Comparison of ENCODE assay signal across 24 cellular contexts in the genomic region with DNA sequence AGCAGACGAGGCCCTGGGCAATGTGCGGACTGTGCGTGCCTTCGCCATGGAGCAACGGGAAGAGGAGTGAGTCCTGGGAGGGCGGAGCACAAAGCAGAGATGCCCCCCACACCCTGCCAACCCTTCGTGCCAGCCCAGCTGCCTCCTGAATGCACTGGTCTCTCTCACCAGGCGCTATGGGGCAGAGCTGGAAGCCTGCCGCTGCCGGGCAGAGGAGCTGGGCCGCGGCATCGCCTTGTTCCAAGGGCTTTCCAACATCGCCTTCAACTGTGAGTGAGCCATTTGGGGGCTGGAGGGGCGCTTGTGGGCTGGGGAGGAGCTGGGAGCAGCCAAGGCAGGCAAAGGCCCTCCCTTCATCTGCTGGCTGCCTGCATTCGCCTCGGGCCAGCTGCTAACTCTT. TPM values are rescaled to one million over a fixed set of nuclear protein-coding genes. Genes with fewer than 3 reads are reported as not detected.
DNase-seq lines count a peak whose midpoint lies in the region; ATAC-seq, FAIRE-seq and TF ChIP-seq lines count a peak whose summit lies in the region.
"Had no signal": no experiment of that assay in that cellular context is flagged by ENCODE, and none has a peak within 500 bp of the region (broad histone marks: within the 10 kb centered on the region; RNA-seq: fewer than 3 reads in every experiment).

No MANE protein-coding gene starts in this region.

- H2AFZ ChIP-seq in K562 (ENCODE audit: low read depth, low read length) (no peak overlapping the region), neuronal stem cell (ENCODE audit: low read length) (no peak overlapping the region)

- no peak for FAIRE-seq in K562 (lab: Jason Lieb, UNC)
- FAIRE-seq: A204.1, D721Med, GM12878, H54 had no signal

- H4K91ac ChIP-seq in neuronal stem cell (ENCODE audit: low read depth, low read length, poor library complexity), result no peak overlapping the region

- H3K9me3 Mint-ChIP-seq in Caco-2 (ENCODE audit: unreplicated experiment), result no peaks in the 10 kb centered on the region
- H3K9me3 Mint-ChIP-seq: CD4-positive, CD25-positive, alpha-beta regulatory T cell; CD8-positive, alpha-beta T cell had no signal

- BruUV-seq in Caco-2 (replicated peaks; lab: Mats Ljungman, UMichigan), result no TSS peak
- BruUV-seq in K562 (replicated peaks; lab: Mats Ljungman, UMichigan), result no TSS peak

- WGBS in K562 (ENCODE audit: insufficient coverage, low coverage, missing lambda C conversion rate), result 90% methylated on average over 17 of the region's 17 CpGs
- WGBS in neuronal stem cell (ENCODE audit: extremely low coverage in 2 of 2, insufficient read length in 2 of 2, insufficient replicate concordance in 1 of 2), 2 donors, result no CpG with 5 or more reads among the region's 17 CpGs

- in situ Hi-C loops in K562 (cut with MboI), result no loop called here

- H3K27ac ChIP-seq in K562 (ENCODE audit: extremely low read depth, low read depth, low read length), result no peak overlapping the region
- no peak overlapping the region for H3K27ac ChIP-seq in neuronal stem cell (replicated peaks; ENCODE audit: low read length)
- H3K27ac ChIP-seq: 22Rv1, BLaER1, C4-2B had no signal

- H3K27me3 ChIP-seq in Caco-2 (replicated peaks; ENCODE audit: control insufficient read depth, insufficient read depth, low read length) (no peaks in the 10 kb centered on the region), K562 (ENCODE audit: control insufficient read depth in 2 of 2, insufficient read depth in 2 of 2, low read length in 2 of 2) (no peaks in the 10 kb centered on the region), neuronal stem cell (ENCODE audit: control insufficient read depth in 3 of 3, insufficient read depth in 3 of 3, low read depth in 1 of 3, low read length in 3 of 3) (no peaks in the 10 kb centered on the region)
- H3K27me3 ChIP-seq: BLaER1 had no signal

- peak overlapping the region; percentile 80 for H3K23ac ChIP-seq in neuronal stem cell (ENCODE audit: low read depth, low read length, poor library complexity)

- no peak for TF ChIP-seq POLR2A in K562 (conservative IDR thresholded peaks at IDR 0.05)

- H2BK120ac ChIP-seq in neuronal stem cell (ENCODE audit: low read depth, low read length), result no peak overlapping the region

- H3K9ac ChIP-seq in K562 (ENCODE audit: insufficient read depth in 1 of 2, low read depth in 2 of 2, low read length in 2 of 2), result no peak overlapping the region; a peak in 1 of 4 replicates
- H3K9ac ChIP-seq in neuronal stem cell (ENCODE audit: low read depth, low read length, poor library complexity), result no peak overlapping the region
- H3K9ac ChIP-seq: BLaER1 had no signal

- no peak overlapping the region for H3K4me2 ChIP-seq in K562 (ENCODE audit: insufficient read depth, low read length)
- H3K4me2 ChIP-seq in neuronal stem cell (ENCODE audit: insufficient read depth, low read length, poor library complexity, severe bottlenecking), result no peak overlapping the region
- H3K4me2 ChIP-seq: BLaER1 had no signal

- peaks cover 10% of the 10 kb centered on the region for H3K9me1 ChIP-seq in K562 (ENCODE audit: control insufficient read depth, insufficient read depth, low read length)

- H3K27me3 Mint-ChIP-seq in Caco-2 (ENCODE audit: insufficient read depth, unreplicated experiment), result no peaks in the 10 kb centered on the region
- H3K27me3 Mint-ChIP-seq: B cell; CD4-positive, CD25-positive, alpha-beta regulatory T cell had no signal

- TF ChIP-seq EP300 in K562 (IDR thresholded peaks at IDR 0.05; ENCODE audit: low read length), result no peak

- H3K4me3 Mint-ChIP-seq in Caco-2 (ENCODE audit: unreplicated experiment), result no peak overlapping the region
- H3K4me3 Mint-ChIP-seq: B cell; CD4-positive, CD25-positive, alpha-beta regulatory T cell; CD8-positive, alpha-beta T cell had no signal

- no peak overlapping the region for H2AK5ac ChIP-seq in neuronal stem cell (ENCODE audit: low read depth, low read length)

- peak overlapping the region; percentile 42 for H3K27ac Mint-ChIP-seq in Caco-2 (ENCODE audit: unreplicated experiment)
- H3K27ac Mint-ChIP-seq: B cell; CD4-positive, CD25-positive, alpha-beta regulatory T cell; CD8-positive, alpha-beta T cell had no signal

- no peaks in the 10 kb centered on the region for H3K36me3 ChIP-seq in Caco-2 (ENCODE audit: control insufficient read depth, insufficient read depth, low read length)
- peaks cover 68% of the 10 kb centered on the region; the same call in 2 of the 3 replicates for H3K36me3 ChIP-seq in K562 (ENCODE audit: control insufficient read depth, insufficient read depth, low read length)
- peaks cover 13 to 41% of the 10 kb centered on the region in 2 donors for H3K36me3 ChIP-seq in neuronal stem cell (replicated peaks in 1 of 2; ENCODE audit: control insufficient read depth in 2 of 2, insufficient read depth in 2 of 2, low read length in 2 of 2)
- H3K36me3 ChIP-seq in mucosa of descending colon (ENCODE audit: low read depth), result no peaks in the 10 kb centered on the region

- no peak overlapping the region for H2BK5ac ChIP-seq in neuronal stem cell (ENCODE audit: low read length)

- no peak overlapping the region for H3K14ac ChIP-seq in neuronal stem cell (ENCODE audit: low read length)

- POLR2A ChIA-PET in Caco-2 (lab: Charles Lee), result no interaction called here
- POLR2A ChIA-PET in K562 (lab: Yijun Ruan, JAX), result interaction anchor here (0.6 to 1.0 kb wide), 3 partner anchors 10 to 633 kb away, joined by 3 read pairs; no protein-coding TSS in a partner anchor
- POLR2A ChIA-PET in HEK293T (lab: Yijun Ruan, JAX), result interaction anchor here (1.3 kb wide), 1 partner anchor 21 kb away, joined by 3 read pairs; no protein-coding TSS in a partner anchor

- peaks cover 12% of the 10 kb centered on the region for H3K79me2 ChIP-seq in K562 (ENCODE audit: control insufficient read depth, insufficient read depth, low read length)

- TF ChIP-seq CTCF in Caco-2 (IDR thresholded peaks at IDR 0.05; ENCODE audit: insufficient read depth in 1 of 2, low read depth in 1 of 2, low read length in 1 of 2, severe bottlenecking in 1 of 2, unreplicated experiment in 1 of 2) (no peak), K562 (IDR thresholded peaks at IDR 0.05 in 2 of 3, conservative IDR thresholded peaks at IDR 0.05 in 1 of 3; ENCODE audit: insufficient read depth in 2 of 3, low read depth in 1 of 3, low read length in 3 of 3) (no peak), mucosa of descending colon (IDR thresholded peaks at IDR 0.05) (no peak)

- no peak overlapping the region for H3K4me3 ChIP-seq in Caco-2 (ENCODE audit: low read depth, low read length)
- no peak overlapping the region for H3K4me3 ChIP-seq in K562
- no peak overlapping the region for H3K4me3 ChIP-seq in neuronal stem cell (ENCODE audit: low read length in 2 of 2)
- H3K4me3 ChIP-seq in mucosa of descending colon, result no peak overlapping the region
- H3K4me3 ChIP-seq: BLaER1, GM12878, HAP-1 had no signal

- H2BK15ac ChIP-seq in neuronal stem cell (ENCODE audit: low read length), result no peak overlapping the region

- DNase-seq in Right ventricle myocardium inferior (ENCODE audit: missing footprints) (peak; percentile 53), left cardiac atrium (no peak), Caco-2 (no peak), K562 (ENCODE audit: extremely low read depth in 1 of 4, low spot score in 3 of 4) (no peak), neuronal stem cell (ENCODE audit: low spot score) (no peak), mucosa of descending colon (no peak), HEK293T (ENCODE audit: extremely low spot score) (no peak)
- DNase-seq: CD4-positive, CD25-positive, alpha-beta regulatory T cell; CD8-positive, alpha-beta T cell; DMS 273 treated with DMSO at 0.1 percent for 48 hours; DMS79; EL; GDM1; GOT3 had no signal

- H4K8ac ChIP-seq in neuronal stem cell (ENCODE audit: low read depth, low read length), result no peak overlapping the region

- peak overlapping the region; percentile 53 for H3K4ac ChIP-seq in neuronal stem cell (ENCODE audit: low read length)

- H4K20me1 ChIP-seq in K562 (replicated peaks; ENCODE audit: control insufficient read depth, insufficient read depth, low read length), result peaks cover 10% of the 10 kb centered on the region

- ATAC-seq in Right ventricle myocardium inferior (no peak), left cardiac atrium (no peak), K562 (no peak), HG02852 (IDR thresholded peaks at IDR 0.05; ENCODE audit: unreplicated experiment) (no peak), mucosa of descending colon (no peak)
- ATAC-seq: CD8-positive, alpha-beta T cell; GM12878 had no signal

- H3K9me3 ChIP-seq in Caco-2 (no peaks in the 10 kb centered on the region), K562 (replicated peaks; ENCODE audit: control insufficient read depth, insufficient read depth, low read depth, low read length) (no peaks in the 10 kb centered on the region), neuronal stem cell (replicated peaks in 1 of 2; ENCODE audit: control insufficient read depth in 2 of 2, insufficient read depth in 1 of 2, low read depth in 1 of 2, low read length in 2 of 2) (no peaks in the 10 kb centered on the region), mucosa of descending colon (no peaks in the 10 kb centered on the region)
- H3K9me3 ChIP-seq: BLaER1, HAP-1 had no signal

- H3K79me1 ChIP-seq in neuronal stem cell (ENCODE audit: low read depth, low read length), result no peaks in the 10 kb centered on the region

- intact Hi-C loops in Right ventricle myocardium inferior (cut with DNase I) (no loop called here), left cardiac atrium (cut with DNase I) (no loop called here), Caco-2 (cut with micrococcal nuclease; ENCODE audit: unreplicated experiment) (no loop called here), K562 (cut with micrococcal nuclease) (no loop called here), mucosa of descending colon (cut with DNase I, micrococcal nuclease) (no loop called here)

- H3K4me1 Mint-ChIP-seq in Caco-2 (ENCODE audit: low read depth, unreplicated experiment), result peaks cover 5% of the 10 kb centered on the region
- H3K4me1 Mint-ChIP-seq: B cell had no signal

- H3K4me1 ChIP-seq in Caco-2 (peaks cover 12% of the 10 kb centered on the region), K562 (replicated peaks in 1 of 2; ENCODE audit: control insufficient read depth in 2 of 2, insufficient read depth in 2 of 2, low read length in 2 of 2) (peaks cover 24 to 69% of the 10 kb centered on the region in 2 experiments), neuronal stem cell (ENCODE audit: control insufficient read depth in 2 of 2, insufficient read depth in 1 of 2, low read depth in 1 of 2, low read length in 2 of 2) (peaks cover 0 to 9% of the 10 kb centered on the region in 2 donors), mucosa of descending colon (ENCODE audit: low read depth) (no peaks in the 10 kb centered on the region)
- H3K4me1 ChIP-seq: HAP-1 had no signal

- no peak for TF ChIP-seq RAD21 in K562 (CRISPR knock-in tag; conservative IDR thresholded peaks at IDR 0.05 in 1 of 2, IDR thresholded peaks at IDR 0.05 in 1 of 2)

- H3K18ac ChIP-seq in neuronal stem cell (ENCODE audit: low read length), result no peak overlapping the region

- CTCF ChIA-PET in Caco-2 (lab: Charles Lee), result no interaction called here
- CTCF ChIA-PET in K562 (lab: Yijun Ruan, JAX; ENCODE audit: low intra/inter-chr PET ratio), result no interaction called here
- CTCF ChIA-PET in HEK293T (lab: Yijun Ruan, JAX), result no interaction called here

- no peak overlapping the region for H2BK12ac ChIP-seq in neuronal stem cell (ENCODE audit: low read length)

- peaks cover 6% of the 10 kb centered on the region for H3K36me3 Mint-ChIP-seq in Caco-2 (ENCODE audit: insufficient read depth, unreplicated experiment)

RNA-seq across cellular contexts. Expression of gene ABCB8, which starts 7.7 kb away (rescaled TPM):
- total RNA-seq in Right ventricle myocardium inferior (24.5 TPM), left cardiac atrium (10 to 100 TPM; 20.1 to 21.6 TPM), Caco-2 (2022) (30.1 and 30.8 TPM in 2 replicates), K562 (2014; rRNA removed) (63.5 and 79.1 TPM in 2 replicates), K562 (2014; rRNA removed; fragmentation: Illumina TruSeq; extraction: Trizol) (16.9 and 21.9 TPM in 2 replicates), K562 (2015; rRNA removed; fragmentation: Illumina TruSeq; extraction: Trizol) (36.3 and 38.0 TPM in 2 replicates), K562 (2021) (106 and 109 TPM in 2 replicates), mucosa of descending colon (10 to 100 TPM; 40.1 to 44.9 (median 41.8) TPM)
- total RNA-seq in K562 (2011; cell fraction: chromatin; rRNA removed; ENCODE audit: low replicate concordance), result 193 and 406 TPM in 2 replicates
- total RNA-seq in K562 (2011; cell fraction: nucleolus; rRNA removed), result 266 and 270 TPM in 2 replicates
- total RNA-seq in K562 (2011; cell fraction: nucleoplasm; rRNA removed), result 209 and 255 TPM in 2 replicates
- polyA plus RNA-seq in K562 (2011; rRNA removed) (27.0 and 42.2 TPM in 2 replicates), K562 (2014; fragmentation: Illumina TruSeq; extraction: Trizol) (61.4 and 89.2 TPM in 2 replicates), K562 (2014; fragmentation: Nextera tagmentation; extraction: Ambion mirVana) (1 to 10 TPM; 7.6 to 9.2 TPM), K562 (2014; rRNA removed) (73.6 and 81.3 TPM in 2 replicates)
- polyA plus RNA-seq in K562 (2011; cell fraction: cytosol; rRNA removed), result 44.7 and 109 TPM in 2 replicates
- polyA plus RNA-seq in K562 (2011; cell fraction: nucleus; rRNA removed), result 87.0 and 201 TPM in 2 replicates
- 64.3 and 65.5 TPM in 2 replicates for polyA plus RNA-seq in K562 (2012)
- 23.8 and 38.7 TPM in 2 replicates for polyA minus RNA-seq in K562 (2011; rRNA and poly(A)+ RNA removed)
- polyA minus RNA-seq in K562 (2011; cell fraction: cytosol; rRNA and poly(A)+ RNA removed), result 44.9 and 63.6 TPM in 2 replicates
- 54.3 and 64.6 TPM in 2 replicates for polyA minus RNA-seq in K562 (2011; cell fraction: nucleus; rRNA and poly(A)+ RNA removed)
- 8.6 TPM for polyA plus RNA-seq in neuronal stem cell (2013, experiment 1 of 2)
- 8.5 TPM for polyA plus RNA-seq in neuronal stem cell (2013, experiment 2 of 2)

RNA-seq across cellular contexts. Expression of gene ATG9B, which starts 11.6 kb away (rescaled TPM):
- total RNA-seq in Right ventricle myocardium inferior (not detected), left cardiac atrium (under 1 TPM; 0.13 to 0.32 TPM), Caco-2 (2022) (4.3 and 4.8 TPM in 2 replicates), K562 (2014; rRNA removed) (2.0 and 2.1 TPM in 2 replicates), K562 (2014; rRNA removed; fragmentation: Illumina TruSeq; extraction: Trizol) (0.64 and 1.2 TPM in 2 replicates), K562 (2015; rRNA removed; fragmentation: Illumina TruSeq; extraction: Trizol) (0.29 and 0.90 TPM in 2 replicates), K562 (2021) (2.2 and 4.7 TPM in 2 replicates), mucosa of descending colon (under 1 TPM; 0.09 to 0.90 (median 0.89) TPM)
- 3.9 and 10.1 TPM in 2 replicates for total RNA-seq in K562 (2011; cell fraction: chromatin; rRNA removed; ENCODE audit: low replicate concordance)
- total RNA-seq in K562 (2011; cell fraction: nucleolus; rRNA removed), result 5.8 and 7.7 TPM in 2 replicates
- 4.8 and 12.4 TPM in 2 replicates for total RNA-seq in K562 (2011; cell fraction: nucleoplasm; rRNA removed)
- polyA plus RNA-seq in K562 (2011; rRNA removed) (1.3 and 1.7 TPM in 2 replicates), K562 (2014; fragmentation: Illumina TruSeq; extraction: Trizol) (0.92 and 1.4 TPM in 2 replicates), K562 (2014; fragmentation: Nextera tagmentation; extraction: Ambion mirVana) (1 to 10 TPM; 5.0 to 6.9 TPM), K562 (2014; rRNA removed) (2.7 and 8.0 TPM in 2 replicates)
- polyA plus RNA-seq in K562 (2011; cell fraction: cytosol; rRNA removed), result 1.2 and 1.7 TPM in 2 replicates
- 5.9 and 13.7 TPM in 2 replicates for polyA plus RNA-seq in K562 (2011; cell fraction: nucleus; rRNA removed)
- 6.6 and 7.2 TPM in 2 replicates for polyA plus RNA-seq in K562 (2012)
- 0.27 and 0.63 TPM in 2 replicates for polyA minus RNA-seq in K562 (2011; rRNA and poly(A)+ RNA removed)
- not detected in 2 replicates for polyA minus RNA-seq in K562 (2011; cell fraction: cytosol; rRNA and poly(A)+ RNA removed)
- polyA minus RNA-seq in K562 (2011; cell fraction: nucleus; rRNA and poly(A)+ RNA removed), result 1.00 and 2.6 TPM in 2 replicates
- 6.3 TPM for polyA plus RNA-seq in neuronal stem cell (2013, experiment 1 of 2)
- 5.0 TPM for polyA plus RNA-seq in neuronal stem cell (2013, experiment 2 of 2)

RNA-seq across cellular contexts. Expression of gene ASIC3, which starts 12.4 kb away (rescaled TPM):
- total RNA-seq in Right ventricle myocardium inferior (5.5 TPM), left cardiac atrium (1 to 10 TPM; 4.0 to 4.2 TPM), Caco-2 (2022) (0.70 and 1.1 TPM in 2 replicates), K562 (2014; rRNA removed) (0.32 and 1.5 TPM in 2 replicates), K562 (2014; rRNA removed; fragmentation: Illumina TruSeq; extraction: Trizol) (0.32 and 0.40 TPM in 2 replicates), K562 (2015; rRNA removed; fragmentation: Illumina TruSeq; extraction: Trizol) (0.87 and 0.98 TPM in 2 replicates), K562 (2021) (2.9 and 3.2 TPM in 2 replicates), mucosa of descending colon (1 to 10 TPM; 1.2 to 6.5 (median 3.4) TPM)
- 11.1 and 29.9 TPM in 2 replicates for total RNA-seq in K562 (2011; cell fraction: chromatin; rRNA removed; ENCODE audit: low replicate concordance)
- 11.7 and 12.1 TPM in 2 replicates for total RNA-seq in K562 (2011; cell fraction: nucleolus; rRNA removed)
- 11.4 and 19.2 TPM in 2 replicates for total RNA-seq in K562 (2011; cell fraction: nucleoplasm; rRNA removed)
- polyA plus RNA-seq in K562 (2011; rRNA removed) (1.3 and 2.7 TPM in 2 replicates), K562 (2014; fragmentation: Illumina TruSeq; extraction: Trizol) (2.4 and 2.7 TPM in 2 replicates), K562 (2014; fragmentation: Nextera tagmentation; extraction: Ambion mirVana) (under 1 TPM; 0.11 to 0.44 TPM), K562 (2014; rRNA removed) (3.3 and 5.0 TPM in 2 replicates)
- polyA plus RNA-seq in K562 (2011; cell fraction: cytosol; rRNA removed), result 2.1 and 3.3 TPM in 2 replicates
- polyA plus RNA-seq in K562 (2011; cell fraction: nucleus; rRNA removed), result 18.1 and 42.9 TPM in 2 replicates
- polyA plus RNA-seq in K562 (2012), result 5.5 and 18.9 TPM in 2 replicates
- not detected in 2 replicates for polyA minus RNA-seq in K562 (2011; rRNA and poly(A)+ RNA removed)
- polyA minus RNA-seq in K562 (2011; cell fraction: cytosol; rRNA and poly(A)+ RNA removed), result 0.64 and 1.5 TPM in 2 replicates
- polyA minus RNA-seq in K562 (2011; cell fraction: nucleus; rRNA and poly(A)+ RNA removed), result 2.7 and 3.0 TPM in 2 replicates
- polyA plus RNA-seq in neuronal stem cell (2013, experiment 1 of 2), result 5.1 TPM
- polyA plus RNA-seq in neuronal stem cell (2013, experiment 2 of 2), result 4.6 TPM
- polyA plus RNA-seq: CD4-positive, CD25-positive, alpha-beta regulatory T cell had no signal

RNA-seq across cellular contexts. Expression of gene CDK5, which starts 21.8 kb away (rescaled TPM):
- total RNA-seq in Right ventricle myocardium inferior (6.7 TPM), left cardiac atrium (1 to 10 TPM; 5.1 to 7.8 TPM), Caco-2 (2022) (23.8 and 25.2 TPM in 2 replicates), K562 (2014; rRNA removed) (38.0 and 53.5 TPM in 2 replicates), K562 (2014; rRNA removed; fragmentation: Illumina TruSeq; extraction: Trizol) (11.8 and 20.3 TPM in 2 replicates), K562 (2015; rRNA removed; fragmentation: Illumina TruSeq; extraction: Trizol) (32.2 and 35.8 TPM in 2 replicates), K562 (2021) (25.0 and 25.3 TPM in 2 replicates), mucosa of descending colon (10 to 100 TPM in 2 of 3 donors, 1 to 10 TPM in 1; 8.3 to 12.4 (median 11.7) TPM)
- 19.7 and 25.7 TPM in 2 replicates for total RNA-seq in K562 (2011; cell fraction: chromatin; rRNA removed; ENCODE audit: low replicate concordance)
- 30.0 and 32.9 TPM in 2 replicates for total RNA-seq in K562 (2011; cell fraction: nucleolus; rRNA removed)
- 23.7 and 24.5 TPM in 2 replicates for total RNA-seq in K562 (2011; cell fraction: nucleoplasm; rRNA removed)
- polyA plus RNA-seq in K562 (2011; rRNA removed) (27.5 and 28.6 TPM in 2 replicates), K562 (2014; fragmentation: Illumina TruSeq; extraction: Trizol) (29.0 and 34.3 TPM in 2 replicates), K562 (2014; fragmentation: Nextera tagmentation; extraction: Ambion mirVana) (10 to 100 TPM in 1 of 2 experiments, 1 to 10 TPM in 1; 3.2 to 18.1 TPM), K562 (2014; rRNA removed) (25.6 and 28.4 TPM in 2 replicates)
- 47.3 and 82.3 TPM in 2 replicates for polyA plus RNA-seq in K562 (2011; cell fraction: cytosol; rRNA removed)
- polyA plus RNA-seq in K562 (2011; cell fraction: nucleus; rRNA removed), result 35.2 and 43.5 TPM in 2 replicates
- 36.0 and 38.1 TPM in 2 replicates for polyA plus RNA-seq in K562 (2012)
- 25.6 and 37.1 TPM in 2 replicates for polyA minus RNA-seq in K562 (2011; rRNA and poly(A)+ RNA removed)
- polyA minus RNA-seq in K562 (2011; cell fraction: cytosol; rRNA and poly(A)+ RNA removed), result 13.6 and 28.1 TPM in 2 replicates
- polyA minus RNA-seq in K562 (2011; cell fraction: nucleus; rRNA and poly(A)+ RNA removed), result 15.5 and 21.0 TPM in 2 replicates
- polyA plus RNA-seq in neuronal stem cell (2013, experiment 1 of 2), result 14.1 TPM
- 13.9 TPM for polyA plus RNA-seq in neuronal stem cell (2013, experiment 2 of 2)

RNA-seq across cellular contexts. Expression of gene SLC4A2, which starts 23.5 kb away (rescaled TPM):
- 61.2 TPM for total RNA-seq in Right ventricle myocardium inferior
- total RNA-seq in left cardiac atrium, result 100 to 1,000 TPM in 1 of 2 donors, 10 to 100 TPM in 1; 71.6 to 107 TPM
- 249 and 255 TPM in 2 replicates for total RNA-seq in Caco-2 (2022)
- total RNA-seq in K562 (2011; cell fraction: chromatin; rRNA removed; ENCODE audit: low replicate concordance), result 230 and 845 TPM in 2 replicates
- total RNA-seq in K562 (2011; cell fraction: nucleolus; rRNA removed), result 746 and 756 TPM in 2 replicates
- total RNA-seq in K562 (2011; cell fraction: nucleoplasm; rRNA removed), result 367 and 388 TPM in 2 replicates
- total RNA-seq in K562 (2014; rRNA removed), result 360 and 417 TPM in 2 replicates
- 32.6 and 55.0 TPM in 2 replicates for total RNA-seq in K562 (2014; rRNA removed; fragmentation: Illumina TruSeq; extraction: Trizol)
- 130 and 132 TPM in 2 replicates for total RNA-seq in K562 (2015; rRNA removed; fragmentation: Illumina TruSeq; extraction: Trizol)
- 363 and 375 TPM in 2 replicates for total RNA-seq in K562 (2021)
- polyA plus RNA-seq in K562 (2011; rRNA removed), result 69.2 and 85.2 TPM in 2 replicates
- 68.0 and 147 TPM in 2 replicates for polyA plus RNA-seq in K562 (2011; cell fraction: cytosol; rRNA removed)
- 438 and 829 TPM in 2 replicates for polyA plus RNA-seq in K562 (2011; cell fraction: nucleus; rRNA removed)
- 243 and 347 TPM in 2 replicates for polyA plus RNA-seq in K562 (2012)
- polyA plus RNA-seq in K562 (2014; fragmentation: Illumina TruSeq; extraction: Trizol), result 166 and 212 TPM in 2 replicates
- polyA plus RNA-seq in K562 (2014; fragmentation: Nextera tagmentation; extraction: Ambion mirVana), result 10 to 100 TPM; 11.4 to 28.8 TPM
- 306 and 316 TPM in 2 replicates for polyA plus RNA-seq in K562 (2014; rRNA removed)
- polyA minus RNA-seq in K562 (2011; rRNA and poly(A)+ RNA removed), result 29.9 and 60.1 TPM in 2 replicates
- 79.9 and 106 TPM in 2 replicates for polyA minus RNA-seq in K562 (2011; cell fraction: cytosol; rRNA and poly(A)+ RNA removed)
- 138 and 143 TPM in 2 replicates for polyA minus RNA-seq in K562 (2011; cell fraction: nucleus; rRNA and poly(A)+ RNA removed)
- 47.2 TPM for polyA plus RNA-seq in neuronal stem cell (2013, experiment 1 of 2)
- 44.5 TPM for polyA plus RNA-seq in neuronal stem cell (2013, experiment 2 of 2)
- 100 to 1,000 TPM in 1 of 3 donors, 10 to 100 TPM in 2; 82.2 to 168 (median 89.5) TPM for total RNA-seq in mucosa of descending colon
